In genomic region chr10:51087114-51087513, GRCh38 we compare ENCODE assay signal across 2 cellular contexts.
TF ChIP-seq lines count a peak whose summit lies in the region.

No MANE protein-coding gene starts in this region.

TF ChIP-seq in HepG2, 621 proteins besides CTCF, POLR2A, EP300 and RAD21:
- TF ChIP-seq TMF1 (CRISPR knock-in tag; IDR thresholded peaks at IDR 0.05; ENCODE audit: low read depth) (no peak), CREB1 (IDR thresholded peaks at IDR 0.05) (peak; percentile 68), CREB1 (CRISPR knock-in tag; IDR thresholded peaks at IDR 0.05) (no peak)

TF ChIP-seq in HEK293, 187 proteins besides CTCF, POLR2A, EP300 and RAD21:
- TF ChIP-seq ZNF513 (tag by site-specific recombination; IDR thresholded peaks at IDR 0.05) (peak; percentile 89), ZNF571 (tag by site-specific recombination; IDR thresholded peaks at IDR 0.05) (no peak), ZNF248 (tag by site-specific recombination; IDR thresholded peaks at IDR 0.05) (no peak), ZNF223 (tag by site-specific recombination; IDR thresholded peaks at IDR 0.05) (no peak), ZNF2 (tag by site-specific recombination; IDR thresholded peaks at IDR 0.05) (no peak)
